In genomic region chr12:120445911-120446909, GRCh38 we compare ENCODE assay signal across 8 cellular contexts. TPM values are rescaled to one million over a fixed set of nuclear protein-coding genes. Genes with fewer than 3 reads are reported as not detected.
DNase-seq lines count a peak whose midpoint lies in the region; ATAC-seq and TF ChIP-seq lines count a peak whose summit lies in the region.

TSS of gene GATC (plus strand) at chr12:120446444. CDS start at chr12:120446481, 37 bp downstream.
TSS of gene TRIAP1 (minus strand) at chr12:120446384. CDS start at chr12:120446372, 12 bp downstream.

- H3K36me3 ChIP-seq in vagina: peaks cover 0 to 19% of the 10 kb centered on the region in 2 donors

- ATAC-seq in GM18499 (IDR thresholded peaks at IDR 0.05; ENCODE audit: insufficient read depth, unreplicated experiment) (peak; percentile 71), HG02852 (IDR thresholded peaks at IDR 0.05; ENCODE audit: unreplicated experiment) (peak; percentile 87), right cardiac atrium (peak; percentile 97 to 98)

- H3K27me3 ChIP-seq in right cardiac atrium (ENCODE audit: control insufficient read depth, insufficient read depth) (no peaks in the 10 kb centered on the region), vagina (no peaks in the 10 kb centered on the region)

- intact Hi-C loops in T-helper 2 cell treated with Interferon-gamma antibody and Interleukin-4, amounts not matched to agents 100 ng/mL and 5 ng/mL, for 36 hours (cut with micrococcal nuclease): loop anchor here (1.0 kb wide), 2 partner anchors 8 to 240 kb away; partner anchors contain the start of gene COX6A1
- intact Hi-C loops in right cardiac atrium (cut with DNase I): no loop called here
- intact Hi-C loops in vagina (cut with DNase I): no loop called here

- H3K9me3 ChIP-seq in right cardiac atrium (ENCODE audit: control insufficient read depth, low read length): no peaks in the 10 kb centered on the region
- no peaks in the 10 kb centered on the region for H3K9me3 ChIP-seq in vagina

- peak in 1 of 3 experiments; percentile 21 for TF ChIP-seq CTCF in vagina (IDR thresholded peaks at IDR 0.05)

- under 1% methylated on average over 80 of the region's 80 CpGs for WGBS in right cardiac atrium

- peaks cover 5% of the 10 kb centered on the region for H3K4me1 ChIP-seq in right cardiac atrium (ENCODE audit: control insufficient read depth, insufficient read depth, low read length)
- H3K4me1 ChIP-seq in vagina: peaks cover 38% of the 10 kb centered on the region

- peak within 1 kb of the TSS; percentile 84 for H3K4me3 ChIP-seq in right cardiac atrium (ENCODE audit: low read length)
- peak within 1 kb of the TSS; percentile 70 to 97 for H3K4me3 ChIP-seq in vagina

- peak within 1 kb of the TSS; percentile 83 for H3K27ac ChIP-seq in right cardiac atrium (ENCODE audit: low read length)
- H3K27ac ChIP-seq in vagina: peak within 1 kb of the TSS; percentile 81

- peak in 1 of 2 donors; percentile 31 for TF ChIP-seq POLR2A in vagina (IDR thresholded peaks at IDR 0.05)

- peak; percentile 32 for DNase-seq in NCI-H1436 treated with DMSO at 0.1 percent for 48 hours (lab: John Stamatoyannopoulos, UW)
- DNase-seq in amygdala (lab: John Stamatoyannopoulos, UW): peak; percentile 7 to 89 (median 73)
- DNase-seq in right cardiac atrium: peak; percentile 84 to 94 (median 94)
- DNase-seq in putamen (ENCODE audit: low spot score): peak; percentile 83
- DNase-seq in vagina (ENCODE audit: extremely low spot score in 2 of 2): peak in 1 of 2 donors; percentile 90

RNA-seq across cellular contexts. Expression of gene GATC, which starts in this region (rescaled TPM):
- total RNA-seq in T-helper 2 cell treated with Interferon-gamma antibody and Interleukin-4, amounts not matched to agents 100 ng/mL and 5 ng/mL, for 36 hours: 27.9 and 29.0 TPM in 2 replicates
- total RNA-seq in right cardiac atrium (10 to 100 TPM; 14.1 to 16.2 (median 15.5) TPM), vagina (15.5 TPM)
- 7.2 TPM for polyA plus RNA-seq in right cardiac atrium

RNA-seq across cellular contexts. Expression of gene TRIAP1, which starts in this region (rescaled TPM):
- 30.7 and 31.9 TPM in 2 replicates for total RNA-seq in T-helper 2 cell treated with Interferon-gamma antibody and Interleukin-4, amounts not matched to agents 100 ng/mL and 5 ng/mL, for 36 hours
- total RNA-seq in right cardiac atrium: 10 to 100 TPM; 11.5 to 16.2 (median 12.8) TPM
- polyA plus RNA-seq in right cardiac atrium: 16.8 TPM
- total RNA-seq in vagina: 3.9 TPM
